In genomic region chr11:43145653-43146052, GRCh38 we compare ENCODE assay signal across 11 cellular contexts.
DNase-seq lines count a peak whose midpoint lies in the region; ATAC-seq and TF ChIP-seq lines count a peak whose summit lies in the region.
"Had no signal": no experiment of that assay in that cellular context is flagged by ENCODE, and none has a peak within 500 bp of the region (broad histone marks: within the 10 kb centered on the region; RNA-seq: fewer than 3 reads in every experiment).

No MANE protein-coding gene starts in this region.

- no peaks in the 10 kb centered on the region for H3K9me3 Mint-ChIP-seq in MCF 10A (ENCODE audit: unreplicated experiment)

- H3K27ac Mint-ChIP-seq in MCF 10A (ENCODE audit: low read depth, unreplicated experiment) = no peak overlapping the region
- H3K27ac Mint-ChIP-seq: B cell had no signal

- H3K4me3 Mint-ChIP-seq in MCF 10A (ENCODE audit: unreplicated experiment) = no peak overlapping the region
- H3K4me3 Mint-ChIP-seq: B cell had no signal

- no peak overlapping the region for H3K9ac ChIP-seq in mammary epithelial cell (ENCODE audit: insufficient read depth, low read length)

- BruUV-seq in MCF 10A (replicated peaks; lab: Mats Ljungman, UMichigan) = no TSS peak
- no TSS peak for BruUV-seq in mammary epithelial cell (replicated peaks; lab: Mats Ljungman, UMichigan)

- CTCF ChIA-PET in MCF 10A (lab: Yijun Ruan, JAX) = interaction anchor here (1.4 kb wide), 1 partner anchor 137 kb away, joined by 3 read pairs; no protein-coding TSS in a partner anchor
- CTCF ChIA-PET in mammary epithelial cell (lab: Charles Lee; ENCODE audit: low non-redundant PET) = no interaction called here

- in situ Hi-C loops in mammary epithelial cell (cut with MboI; ENCODE audit: low sequenced_read_pairs in 2 of 2) = no loop called here

- H4K20me1 ChIP-seq in mammary epithelial cell (ENCODE audit: insufficient read depth, low read length) = no peaks in the 10 kb centered on the region

- DNase-seq in GM12864 (ENCODE audit: low read depth) (peak; percentile 16), NCI-H69 (lab: John Stamatoyannopoulos, UW) (no peak), cardiac septum (ENCODE audit: low spot score) (no peak), MCF 10A (ENCODE audit: unreplicated experiment) (no peak), mammary epithelial cell (no peak)
- DNase-seq: NCI-H187 had no signal

- intact Hi-C loops in cardiac septum (cut with DNase I) = no loop called here
- intact Hi-C loops in MCF 10A (cut with micrococcal nuclease) = no loop called here
- intact Hi-C loops in mammary epithelial cell (cut with micrococcal nuclease) = no loop called here

- ATAC-seq in GM19023 (IDR thresholded peaks at IDR 0.05; ENCODE audit: unreplicated experiment) (peak; percentile 86), GM21825 (IDR thresholded peaks at IDR 0.05; ENCODE audit: unreplicated experiment) (peak; percentile 96), HG03175 (IDR thresholded peaks at IDR 0.05; ENCODE audit: unreplicated experiment) (peak; percentile 85)

- no peak overlapping the region for H3K27ac ChIP-seq in mammary epithelial cell (ENCODE audit: insufficient read depth, low read depth, low read length)

- dilution Hi-C loops in mammary epithelial cell (cut with HindIII; ENCODE audit: low sequenced_read_pairs) = no loop called here

- WGBS in mammary epithelial cell (ENCODE audit: low coverage, missing lambda C conversion rate) = 57% methylated on average over 1 of the region's 1 CpG

- H2AFZ ChIP-seq in mammary epithelial cell (ENCODE audit: low read depth, low read length) = no peak overlapping the region

- H3K4me1 Mint-ChIP-seq in MCF 10A (ENCODE audit: insufficient read depth, unreplicated experiment) = peaks cover 9% of the 10 kb centered on the region
- H3K4me1 Mint-ChIP-seq: B cell had no signal

- H3K4me1 ChIP-seq in mammary epithelial cell (ENCODE audit: insufficient read depth, low read length) = no peaks in the 10 kb centered on the region

- no peak for TF ChIP-seq CTCF in GM12864 (IDR thresholded peaks at IDR 0.05; ENCODE audit: low read depth, low read length, missing control alignments)
- TF ChIP-seq CTCF in MCF 10A (IDR thresholded peaks at IDR 0.05; ENCODE audit: unreplicated experiment) = no peak
- no peak for TF ChIP-seq CTCF in mammary epithelial cell (conservative IDR thresholded peaks at IDR 0.05 in 1 of 2, IDR thresholded peaks at IDR 0.05 in 1 of 2; ENCODE audit: extremely low read depth in 1 of 2, insufficient read depth in 1 of 2, low read depth in 1 of 2, low read length in 2 of 2)

- H3K79me2 ChIP-seq in mammary epithelial cell (ENCODE audit: insufficient read depth, low read length) = no peaks in the 10 kb centered on the region

- H3K4me2 ChIP-seq in mammary epithelial cell (ENCODE audit: insufficient read depth, low read depth, low read length) = no peak overlapping the region

- H3K36me3 Mint-ChIP-seq in MCF 10A (ENCODE audit: insufficient read depth, unreplicated experiment) = no peaks in the 10 kb centered on the region

- no peaks in the 10 kb centered on the region for H3K27me3 Mint-ChIP-seq in MCF 10A (ENCODE audit: insufficient read depth, unreplicated experiment)
- H3K27me3 Mint-ChIP-seq: B cell had no signal

- no peaks in the 10 kb centered on the region for H3K36me3 ChIP-seq in mammary epithelial cell (ENCODE audit: insufficient read depth, low read length)

- POLR2A ChIA-PET in MCF 10A (lab: Yijun Ruan, JAX) = no interaction called here

- H3K4me3 ChIP-seq in GM12864 (ENCODE audit: low read depth, low read length) = no peak overlapping the region
- H3K4me3 ChIP-seq in mammary epithelial cell (replicated peaks in 1 of 3; ENCODE audit: insufficient read depth in 1 of 3, low read depth in 2 of 3, low read length in 3 of 3) = no peak overlapping the region
- H3K4me3 ChIP-seq: lung had no signal

- peaks cover 3% of the 10 kb centered on the region for H3K9me3 ChIP-seq in mammary epithelial cell (replicated peaks; ENCODE audit: insufficient read depth, low read length)

- H3K27me3 ChIP-seq in mammary epithelial cell (ENCODE audit: insufficient read depth, low read length) = no peaks in the 10 kb centered on the region
